Comparison of ENCODE assay signal across 26 cellular contexts in genomic region chr7:102895602-102896001, GRCh38. TPM values are rescaled to one million over a fixed set of nuclear protein-coding genes. Genes with fewer than 3 reads are reported as not detected.
DNase-seq lines count a peak whose midpoint lies in the region; ATAC-seq and TF ChIP-seq lines count a peak whose summit lies in the region.
"Had no signal": no experiment of that assay in that cellular context is flagged by ENCODE, and none has a peak within 500 bp of the region (broad histone marks: within the 10 kb centered on the region; RNA-seq: fewer than 3 reads in every experiment).

No MANE protein-coding gene starts in this region.

- no peak overlapping the region for H3K4me2 ChIP-seq in IMR-90 (ENCODE audit: low read depth, low read length)

- H2BK120ac ChIP-seq in IMR-90 (ENCODE audit: low read depth, low read length), result peak overlapping the region; percentile 73; the same call in 1 of the 2 replicates

- intact Hi-C loops in IMR-90 (cut with micrococcal nuclease), result no loop called here
- intact Hi-C loops in ascending aorta (cut with DNase I), result loop anchor here (2.0 kb wide), 1 partner anchor 19 kb away; no protein-coding TSS in a partner anchor

- H3K36me3 ChIP-seq in IMR-90 (ENCODE audit: control insufficient read depth, insufficient read depth, low read length), result no peaks in the 10 kb centered on the region
- no peaks in the 10 kb centered on the region for H3K36me3 ChIP-seq in ascending aorta
- H3K36me3 ChIP-seq in subcutaneous abdominal adipose tissue (ENCODE audit: control insufficient read depth in 5 of 5, insufficient read depth in 5 of 5, low read length in 5 of 5), result no peaks in the 10 kb centered on the region
- H3K36me3 ChIP-seq: neutrophil, SJSA1, stomach had no signal

- peak overlapping the region; percentile 45; the same call in 1 of the 2 replicates for H3K4ac ChIP-seq in IMR-90 (ENCODE audit: low read depth, low read length)

- H3K9me1 ChIP-seq in IMR-90 (ENCODE audit: insufficient read depth, low read length), result peaks cover 8% of the 10 kb centered on the region

- H2BK5ac ChIP-seq in IMR-90 (ENCODE audit: low read depth, low read length, poor library complexity, severe bottlenecking), result no peak overlapping the region

- no peak for TF ChIP-seq RAD21 in IMR-90 (IDR thresholded peaks at IDR 0.05; ENCODE audit: low read length)

- dilution Hi-C loops in IMR-90 (cut with HindIII; ENCODE audit: low sequenced_read_pairs, unreplicated experiment), result no loop called here

- no peak overlapping the region for H3K18ac ChIP-seq in IMR-90 (ENCODE audit: low read depth, low read length)

- H3K4me1 ChIP-seq in IMR-90 (ENCODE audit: control insufficient read depth, insufficient read depth, low read length) (peaks cover 8% of the 10 kb centered on the region; the same call in 1 of the 2 replicates), ascending aorta (peaks cover 4 to 64% of the 10 kb centered on the region in 2 donors), subcutaneous abdominal adipose tissue (ENCODE audit: control insufficient read depth in 5 of 5, insufficient read depth in 5 of 5, low read length in 5 of 5) (peaks cover 3 to 35% (median 20%) of the 10 kb centered on the region in 5 donors)

- H3K4me3 ChIP-seq in IMR-90 (ENCODE audit: insufficient read depth, low read depth, low read length), result no peak overlapping the region
- no peak overlapping the region for H3K4me3 ChIP-seq in ascending aorta
- no peak overlapping the region for H3K4me3 ChIP-seq in subcutaneous abdominal adipose tissue (ENCODE audit: low read depth in 1 of 5, low read length in 5 of 5)
- H3K4me3 ChIP-seq: psoas muscle, SJSA1, stomach had no signal

- in situ Hi-C loops in IMR-90 (cut with MboI; ENCODE audit: low sequenced_read_pairs), result no loop called here

- no peak overlapping the region; the same call in 1 of the 2 replicates for H3K14ac ChIP-seq in IMR-90 (replicated peaks; ENCODE audit: low read depth, low read length)

- H4K91ac ChIP-seq in IMR-90 (ENCODE audit: insufficient read depth, low read depth, low read length), result no peak overlapping the region; the same call in 1 of the 2 replicates

- peak overlapping the region; percentile 34 for H2AFZ ChIP-seq in IMR-90 (replicated peaks; ENCODE audit: low read length, poor library complexity)

- TF ChIP-seq POLR2A in IMR-90 (IDR thresholded peaks at IDR 0.05; ENCODE audit: low read depth, low read length), result no peak

- H3K27me3 ChIP-seq in IMR-90 (ENCODE audit: control insufficient read depth, insufficient read depth, low read length) (no peaks in the 10 kb centered on the region), ascending aorta (no peaks in the 10 kb centered on the region), subcutaneous abdominal adipose tissue (ENCODE audit: control insufficient read depth in 5 of 5, insufficient read depth in 4 of 5, low read length in 5 of 5) (no peaks in the 10 kb centered on the region)
- H3K27me3 ChIP-seq: foreskin keratinocyte, neutrophil, SJSA1, stomach had no signal

- H3K9ac ChIP-seq in IMR-90 (ENCODE audit: low read depth, low read length), result no peak overlapping the region
- no peak overlapping the region for H3K9ac ChIP-seq in subcutaneous abdominal adipose tissue (ENCODE audit: low read length in 5 of 5)

- H4K20me1 ChIP-seq in IMR-90 (ENCODE audit: insufficient read depth, low read length), result no peaks in the 10 kb centered on the region

- POLR2A ChIA-PET in IMR-90 (lab: Charles Lee; ENCODE audit: unreplicated experiment), result interaction anchor here (1.0 kb wide), 1 partner anchor 17 kb away, joined by 3 read pairs; the partner anchor contains the start of gene LRRC17

- H3K27ac ChIP-seq in IMR-90 (ENCODE audit: insufficient read depth, low read length) (no peak overlapping the region), ascending aorta (peak overlapping the region; percentile 75 to 77), subcutaneous abdominal adipose tissue (ENCODE audit: low read depth, low read length) (peak overlapping the region; percentile 25)
- H3K27ac ChIP-seq: C4-2B, foreskin keratinocyte, neutrophil, psoas muscle, SJSA1 had no signal

- CTCF ChIA-PET in IMR-90 (lab: Yijun Ruan, JAX), result interaction anchor here (0.8 kb wide), 1 partner anchor 166 kb away, joined by 3 read pairs; no protein-coding TSS in a partner anchor

- H4K8ac ChIP-seq in IMR-90 (ENCODE audit: low read depth in 2 of 2, low read length in 2 of 2), result peak overlapping the region in 1 of 2 experiments; percentile 46; a peak in 2 of 4 replicates

- TF ChIP-seq CTCF in IMR-90 (conservative IDR thresholded peaks at IDR 0.05; ENCODE audit: low read depth, low read length), result no peak
- no peak for TF ChIP-seq CTCF in ascending aorta (IDR thresholded peaks at IDR 0.05)

- no peaks in the 10 kb centered on the region for H3K9me3 ChIP-seq in IMR-90 (ENCODE audit: control insufficient read depth, insufficient read depth, low read length)
- no peaks in the 10 kb centered on the region for H3K9me3 ChIP-seq in ascending aorta
- H3K9me3 ChIP-seq in subcutaneous abdominal adipose tissue (ENCODE audit: control insufficient read depth in 5 of 5, low read length in 5 of 5), result no peaks in the 10 kb centered on the region
- H3K9me3 ChIP-seq: neutrophil, psoas muscle, SJSA1, stomach had no signal

- DNase-seq in IMR-90 (no peak), ascending aorta (ENCODE audit: low spot score in 2 of 2) (no peak), fibroblast of gingiva (ENCODE audit: low read depth) (peak; percentile 33), NCI-H187 (lab: John Stamatoyannopoulos, UW) (no peak)
- no peak for DNase-seq in activated CD4-positive, alpha-beta T cell treated with anti-CD3 and anti-CD28 coated beads for 1 hour
- DNase-seq: activated CD8-positive, alpha-beta T cell treated with anti-CD3 and anti-CD28 coated beads, Interleukin-2, amount 10 ng/mL, durations not matched to agents 7 days and 5 days; activated effector memory CD4-positive, alpha-beta T cell treated with Interleukin-2 at 50 U/mL for 16 hours; activated T-cell treated with anti-CD3 and anti-CD28 coated beads for 4 hours; DND-41; foreskin keratinocyte; KBM-7; MM.1S; NCI-H1417; NCI-H2081; NCI-H2227 treated with DMSO at 0.1 percent for 48 hours; NCI-H69; psoas muscle; stimulated activated CD8-positive, alpha-beta memory T cell treated with anti-CD3 and anti-CD28 coated beads, Interleukin-4, amount 100 ng/mL, for 48 hours; stomach; T-helper 17 cell; trophoblast cell had no signal

- 83% methylated on average over 1 of the region's 3 CpGs; no CpG with 5 or more reads in 1 of the 2 experiments for WGBS in IMR-90 (ENCODE audit: extremely low coverage in 2 of 2, insufficient read length in 1 of 2), 2 experiments

- H2AK9ac ChIP-seq in IMR-90 (replicated peaks; ENCODE audit: low read depth, low read length, poor library complexity), result no peak overlapping the region

- peaks cover 0 to 4% of the 10 kb centered on the region in 2 experiments; a peak in 2 of 4 replicates for H3K79me1 ChIP-seq in IMR-90 (ENCODE audit: low read depth in 1 of 2, low read length in 2 of 2)

- H3K56ac ChIP-seq in IMR-90 (ENCODE audit: extremely low read depth, insufficient read depth, low read length), result no peak overlapping the region

- ATAC-seq in IMR-90 (ENCODE audit: low read depth), result no peak
- no peak for ATAC-seq in GM18498 (IDR thresholded peaks at IDR 0.05; ENCODE audit: unreplicated experiment)
- ATAC-seq: activated CD8-positive, alpha-beta T cell treated with anti-CD3 and anti-CD28 coated beads, Interleukin-2, amount 10 ng/mL, durations not matched to agents 7 days and 5 days; foreskin keratinocyte; psoas muscle; T-helper 17 cell had no signal

- H4K5ac ChIP-seq in IMR-90 (ENCODE audit: low read depth, low read length), result no peak overlapping the region; the same call in 1 of the 2 replicates

- H2BK15ac ChIP-seq in IMR-90 (ENCODE audit: low read depth, low read length), result no peak overlapping the region; the same call in 2 of the 3 replicates

- H2AK5ac ChIP-seq in IMR-90 (ENCODE audit: low read depth, low read length), result peak overlapping the region; percentile 83; the same call in 1 of the 2 replicates

- no peak overlapping the region for H3K23ac ChIP-seq in IMR-90 (ENCODE audit: low read depth, low read length)

- no TSS peak for BruUV-seq in IMR-90 (replicated peaks; lab: Mats Ljungman, UMichigan)

- peak overlapping the region; percentile 73; the same call in 1 of the 2 replicates for H2BK20ac ChIP-seq in IMR-90 (ENCODE audit: low read depth, low read length)

TF ChIP-seq in IMR-90, 13 proteins besides CTCF, POLR2A, EP300 and RAD21 (continues in another document):
- TF ChIP-seq USF2 (IDR thresholded peaks at IDR 0.05; ENCODE audit: low read depth, low read length) (no peak), MAFK (IDR thresholded peaks at IDR 0.05; ENCODE audit: low read depth, low read length) (no peak), FOS (IDR thresholded peaks at IDR 0.05; ENCODE audit: low read depth, low read length) (no peak), SMC3 (IDR thresholded peaks at IDR 0.05; ENCODE audit: low read depth, low read length) (no peak), BHLHE40 (IDR thresholded peaks at IDR 0.05; ENCODE audit: low read depth, low read length) (no peak), CHD1 (IDR thresholded peaks at IDR 0.05; ENCODE audit: low read depth, low read length) (no peak), CEBPB (IDR thresholded peaks at IDR 0.05; ENCODE audit: low read depth, low read length) (no peak), ELK1 (IDR thresholded peaks at IDR 0.05; ENCODE audit: borderline replicate concordance, low read depth, low read length) (no peak), MXI1 (IDR thresholded peaks at IDR 0.05; ENCODE audit: borderline replicate concordance, low read depth, low read length) (no peak), RFX5 (IDR thresholded peaks at IDR 0.05; ENCODE audit: low read depth, low read length) (no peak)

RNA-seq across cellular contexts. Expression of gene LRRC17, which starts 17.2 kb away (rescaled TPM):
- total RNA-seq in IMR-90 (2012; rRNA removed) (271 and 280 TPM in 2 replicates), ascending aorta (10.5 TPM)
- 199 and 250 TPM in 2 replicates for polyA plus RNA-seq in IMR-90 (2012; rRNA removed)
- polyA plus RNA-seq in IMR-90 (2012; cell fraction: cytosol; rRNA removed), result 98.9 and 127 TPM in 2 replicates
- 40.4 and 157 TPM in 2 replicates for polyA plus RNA-seq in IMR-90 (2012; cell fraction: nucleus; rRNA removed; ENCODE audit: low replicate concordance)

Comparison
In these comparisons a context has a peak if more than half of its experiments do, and no peak if none do; other contexts are left out.
1. RNA of gene LRRC17, which starts 17.2 kb away (total RNA-seq): 271 to 280 TPM in IMR-90; 10.5 TPM in ascending aorta (single experiment); every median in the first group is over 10 times any median in the second.